ENCODE assay signal across 8 cellular contexts in genomic region chr7:65770473-65771163, GRCh38.
DNase-seq lines count a peak whose midpoint lies in the region; ATAC-seq and TF ChIP-seq lines count a peak whose summit lies in the region.
"Not testable (repeated sequence)": the region's sequence is repeated elsewhere in the genome, so short reads cannot be mapped to it uniquely, and the experiment has no call there.

No MANE protein-coding gene starts in this region.

- TF ChIP-seq EP300 in upper lobe of left lung (IDR thresholded peaks at IDR 0.05): not testable (repeated sequence)

- peak; percentile 87 for DNase-seq in GM13976 (ENCODE audit: low spot score)
- DNase-seq in NCI-H1436 (lab: John Stamatoyannopoulos, UW): peak; percentile 77
- peak; percentile 90 for DNase-seq in SW480 (ENCODE audit: low spot score)
- peak; percentile 96 to 99 (median 97) for DNase-seq in adrenal gland
- peak; percentile 96 to 99 (median 98) for DNase-seq in heart left ventricle
- DNase-seq in posterior vena cava (ENCODE audit: low spot score): peak; percentile 98
- DNase-seq in upper lobe of left lung: peak; percentile 97

- H3K4me1 ChIP-seq in adrenal gland (replicated peaks in 1 of 2); heart left ventricle; upper lobe of left lung: not testable (repeated sequence)

- WGBS in adrenal gland, 4 donors: 2 to 26% (median 4%) methylated on average over 4 to 43 of the region's 43 CpGs
- 2 to 9% (median 5%) methylated on average over 11 to 43 of the region's 43 CpGs for WGBS in heart left ventricle, 4 donors
- WGBS in upper lobe of left lung, 2 donors: 7% methylated on average over 9 to 14 of the region's 43 CpGs

- not testable (repeated sequence) for H3K27me3 ChIP-seq in adrenal gland, heart left ventricle, upper lobe of left lung

- intact Hi-C loops in adrenal gland (cut with DNase I); heart left ventricle (cut with DNase I); posterior vena cava (cut with DNase I): not testable (repeated sequence)

- peak overlapping the region; percentile 59 to 91 (median 86) for H3K4me3 ChIP-seq in adrenal gland
- peak overlapping the region; percentile 66 to 97 (median 86) for H3K4me3 ChIP-seq in heart left ventricle
- peak overlapping the region; percentile 66 to 94 (median 84) for H3K4me3 ChIP-seq in upper lobe of left lung

- H3K9me3 ChIP-seq in adrenal gland (replicated peaks in 1 of 3); heart left ventricle; upper lobe of left lung: not testable (repeated sequence)

- ATAC-seq in HG02840 (IDR thresholded peaks at IDR 0.05; ENCODE audit: low FRiP score, unreplicated experiment) (peak; percentile 99), heart left ventricle (peak; percentile 99 to 100 (median 99)), upper lobe of left lung (ENCODE audit: low FRiP score in 2 of 2) (peak; percentile 97 to 99)

- H3K36me3 ChIP-seq in adrenal gland (replicated peaks in 1 of 2); heart left ventricle; upper lobe of left lung: not testable (repeated sequence)

- TF ChIP-seq CTCF in GM13976 (IDR thresholded peaks at IDR 0.05; ENCODE audit: borderline replicate concordance, control extremely low read depth, extremely low read depth, insufficient read depth, missing control alignments): not testable (repeated sequence)
- peak in 1 of 6 experiments; percentile 20 for TF ChIP-seq CTCF in adrenal gland (IDR thresholded peaks at IDR 0.05)
- peak in 1 of 12 donors; percentile 14 for TF ChIP-seq CTCF in heart left ventricle (IDR thresholded peaks at IDR 0.05)
- TF ChIP-seq CTCF in upper lobe of left lung (IDR thresholded peaks at IDR 0.05): peak in 2 of 6 experiments; percentile 17 to 42

- TF ChIP-seq POLR2A in adrenal gland (IDR thresholded peaks at IDR 0.05) (peak in 1 of 2 donors; percentile 69), heart left ventricle (IDR thresholded peaks at IDR 0.05) (peak; percentile 52 to 66), upper lobe of left lung (IDR thresholded peaks at IDR 0.05) (peak in 3 of 4 donors; percentile 45 to 80 (median 77))

- peak overlapping the region; percentile 4 to 94 (median 70) for H3K27ac ChIP-seq in adrenal gland
- H3K27ac ChIP-seq in heart left ventricle: peak overlapping the region; percentile 79 to 94 (median 90)
- H3K27ac ChIP-seq in upper lobe of left lung: peak overlapping the region; percentile 83 to 94 (median 86)

- in situ Hi-C loops in GM13976 (cut with MboI; ENCODE audit: low sequenced_read_pairs, unreplicated experiment): not testable (repeated sequence)

Comparison
In these comparisons a context has a peak if more than half of its experiments do, and no peak if none do; other contexts are left out.
1. Peak in every context shown above with its lines: DNase-seq, ATAC-seq, H3K4me3 ChIP-seq and H3K27ac ChIP-seq.